15 cellular contexts compared by ENCODE assay signal in the genomic region with DNA sequence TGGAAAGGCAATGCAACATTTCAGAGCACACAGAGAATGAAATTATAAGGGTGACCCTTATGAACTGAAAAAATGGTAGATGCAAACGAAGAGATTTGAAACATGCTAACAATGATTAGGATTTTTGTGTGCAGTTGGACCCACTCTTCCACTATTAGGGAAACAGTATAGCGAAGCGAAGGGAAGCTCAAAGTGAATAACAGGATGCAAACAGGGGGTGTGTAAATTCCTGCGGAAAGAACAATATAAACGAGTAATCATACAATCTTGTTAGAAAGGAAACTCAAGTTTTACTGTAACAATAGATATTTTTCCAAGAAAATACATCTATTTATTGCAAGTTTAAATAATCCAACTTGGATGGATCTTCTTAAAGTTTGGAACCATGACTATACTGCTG.
"Had no signal": no experiment of that assay in that cellular context is flagged by ENCODE, and none has a peak within 500 bp of the region (broad histone marks: within the 10 kb centered on the region; RNA-seq: fewer than 3 reads in every experiment).

No MANE protein-coding gene starts in this region.

- H3K27ac Mint-ChIP-seq: activated naive CD4-positive, alpha-beta T cell treated with anti-CD3 and anti-CD28 coated beads, Interleukin-2, amount 10 ng/mL, durations not matched to agents 7 days and 5 days; activated T-helper 2 cell treated with anti-CD3 and anti-CD28 coated beads, Interferon-gamma antibody, Interleukin-2, Interleukin-4, amounts not matched to agents 10 μg/mL and 5 μg/mL and 100 μg/mL, durations not matched to agents 14 hours and 24 hours and 36 hours; dendritic cell treated with granulocyte-macrophage colony-stimulating factor and Interleukin-4, amounts not matched to agents 40 ng/mL and 50 ng/mL, for 4 days; effector memory CD8-positive, alpha-beta T cell; stimulated activated naive B cell treated with anti-CD40 and anti-IgM and Interleukin-4, amounts not matched to agents 10 μg/mL and 1 μg/mL and 100 μg/mL, for 72 hours; type B pancreatic cell had no signal

- H3K9me3 Mint-ChIP-seq: activated naive CD4-positive, alpha-beta T cell treated with anti-CD3 and anti-CD28 coated beads, Interleukin-2, amount 10 ng/mL, durations not matched to agents 7 days and 5 days; activated T-helper 2 cell treated with anti-CD3 and anti-CD28 coated beads, Interferon-gamma antibody, Interleukin-2, Interleukin-4, amounts not matched to agents 10 μg/mL and 5 μg/mL and 100 μg/mL, durations not matched to agents 14 hours and 24 hours and 36 hours; dendritic cell treated with granulocyte-macrophage colony-stimulating factor and Interleukin-4, amounts not matched to agents 40 ng/mL and 50 ng/mL, for 4 days; effector memory CD8-positive, alpha-beta T cell; stimulated activated naive B cell treated with anti-CD40 and anti-IgM and Interleukin-4, amounts not matched to agents 10 μg/mL and 1 μg/mL and 100 μg/mL, for 72 hours; type B pancreatic cell had no signal

- H3K9me3 ChIP-seq: prostate gland had no signal

- H3K27ac ChIP-seq: hepatocyte, prostate gland had no signal

- H3K27me3 Mint-ChIP-seq: activated naive CD4-positive, alpha-beta T cell treated with anti-CD3 and anti-CD28 coated beads, Interleukin-2, amount 10 ng/mL, durations not matched to agents 7 days and 5 days; dendritic cell treated with granulocyte-macrophage colony-stimulating factor and Interleukin-4, amounts not matched to agents 40 ng/mL and 50 ng/mL, for 4 days; effector memory CD8-positive, alpha-beta T cell; stimulated activated naive B cell treated with anti-CD40 and anti-IgM and Interleukin-4, amounts not matched to agents 10 μg/mL and 1 μg/mL and 100 μg/mL, for 72 hours; type B pancreatic cell had no signal

- ATAC-seq: effector memory CD8-positive, alpha-beta T cell; stimulated activated naive B cell treated with anti-CD40 and anti-IgM and Interleukin-4, amounts not matched to agents 10 μg/mL and 1 μg/mL and 100 μg/mL, for 72 hours had no signal

- H3K4me2 ChIP-seq: hepatocyte had no signal

- H3K4me1 ChIP-seq: prostate gland had no signal

- H3K27me3 ChIP-seq: hepatocyte had no signal

- H3K36me3 ChIP-seq: prostate gland had no signal

- H3K4me3 ChIP-seq: hepatocyte, lung, prostate gland had no signal

- H3K4me3 Mint-ChIP-seq: activated naive CD4-positive, alpha-beta T cell treated with anti-CD3 and anti-CD28 coated beads, Interleukin-2, amount 10 ng/mL, durations not matched to agents 7 days and 5 days; dendritic cell treated with granulocyte-macrophage colony-stimulating factor and Interleukin-4, amounts not matched to agents 40 ng/mL and 50 ng/mL, for 4 days; effector memory CD8-positive, alpha-beta T cell; stimulated activated naive B cell treated with anti-CD40 and anti-IgM and Interleukin-4, amounts not matched to agents 10 μg/mL and 1 μg/mL and 100 μg/mL, for 72 hours; type B pancreatic cell had no signal

- DNase-seq: activated CD4-positive, alpha-beta T cell treated with anti-CD3 and anti-CD28 coated beads, Interleukin-2, amount 50 U/mL, for 48 hours; activated naive CD4-positive, alpha-beta T cell treated with anti-CD3 and anti-CD28 coated beads, Interleukin-2, amount 10 ng/mL, durations not matched to agents 7 days and 5 days; effector memory CD8-positive, alpha-beta T cell; erythroblast; kidney glomerular epithelial cell; midbrain; stimulated activated CD4-positive, alpha-beta T cell treated with anti-CD3 and anti-CD28 coated beads, Interleukin-4, amount 100 ng/mL, for 1 hour; stimulated activated naive B cell treated with anti-CD40 and anti-IgM and Interleukin-4, amounts not matched to agents 10 μg/mL and 1 μg/mL and 100 μg/mL, for 72 hours; substantia nigra had no signal

- H2AFZ ChIP-seq: hepatocyte had no signal
